Comparison of ENCODE assay signal across 8 cellular contexts in genomic region chr11:10751581-10751940, GRCh38. TPM values are rescaled to one million over a fixed set of nuclear protein-coding genes. Genes with fewer than 3 reads are reported as not detected.
A peak's percentile ranks its signal among the peaks of the same experiment; 100 is the strongest.
DNase-seq lines count a peak whose midpoint lies in the region; ATAC-seq and TF ChIP-seq lines count a peak whose summit lies in the region.

No MANE protein-coding gene starts in this region.

- ATAC-seq in GM19351 (IDR thresholded peaks at IDR 0.05; ENCODE audit: unreplicated experiment), result peak; percentile 13
- ATAC-seq in naive thymus-derived CD8-positive, alpha-beta T cell, result no peak
- ATAC-seq in GM18520 (IDR thresholded peaks at IDR 0.05; ENCODE audit: unreplicated experiment), result no peak
- no peak for ATAC-seq in HG03175 (IDR thresholded peaks at IDR 0.05; ENCODE audit: unreplicated experiment)

- H3K27me3 Mint-ChIP-seq in endothelial cell (ENCODE audit: unreplicated experiment), result peaks cover 3% of the 10 kb centered on the region
- no peaks in the 10 kb centered on the region for H3K27me3 Mint-ChIP-seq in naive thymus-derived CD8-positive, alpha-beta T cell

- peak overlapping the region; percentile 76 for H3K9ac ChIP-seq in OCI-LY1 (ENCODE audit: low read length)

- H3K9me3 Mint-ChIP-seq in endothelial cell (ENCODE audit: unreplicated experiment), result no peaks in the 10 kb centered on the region
- H3K9me3 Mint-ChIP-seq in naive thymus-derived CD8-positive, alpha-beta T cell, result no peaks in the 10 kb centered on the region

- no peaks in the 10 kb centered on the region for H3K27me3 ChIP-seq in OCI-LY1 (ENCODE audit: insufficient read depth, low read length)

- in situ Hi-C loops in ACHN (cut with HindIII; ENCODE audit: low pct_ligation_motif_present, low pct_unique_long_range_greater_than_20kb, low sequenced_read_pairs), result no loop called here

- H3K9me2 ChIP-seq in OCI-LY1 (ENCODE audit: low read depth, low read length), result no peaks in the 10 kb centered on the region

- H3K9me3 ChIP-seq in OCI-LY1 (ENCODE audit: low read length), result no peaks in the 10 kb centered on the region

- H3K4me1 ChIP-seq in OCI-LY1 (ENCODE audit: insufficient read depth, low read length, severe bottlenecking), result peaks cover 16% of the 10 kb centered on the region

- H3K4me1 Mint-ChIP-seq in endothelial cell (ENCODE audit: unreplicated experiment), result peaks cover 4% of the 10 kb centered on the region
- peaks cover 7 to 32% (median 24%) of the 10 kb centered on the region in 4 donors for H3K4me1 Mint-ChIP-seq in naive thymus-derived CD8-positive, alpha-beta T cell

- peak overlapping the region; percentile 96 for H3K4me3 Mint-ChIP-seq in endothelial cell (ENCODE audit: unreplicated experiment)
- peak overlapping the region; percentile 93 to 97 (median 96) for H3K4me3 Mint-ChIP-seq in naive thymus-derived CD8-positive, alpha-beta T cell

- H3K4me3 ChIP-seq in OCI-LY1 (ENCODE audit: low read depth, low read length, poor library complexity, severe bottlenecking), result peak overlapping the region; percentile 89

- H3K79me2 ChIP-seq in OCI-LY1 (ENCODE audit: insufficient read depth, low read length), result peaks cover 14% of the 10 kb centered on the region; the same call in 1 of the 2 replicates

- peaks cover 10% of the 10 kb centered on the region for H3K36me3 Mint-ChIP-seq in endothelial cell (ENCODE audit: low read depth, unreplicated experiment)
- H3K36me3 Mint-ChIP-seq in naive thymus-derived CD8-positive, alpha-beta T cell, result peaks cover 0 to 32% (median 9%) of the 10 kb centered on the region in 3 donors

- H4K20me1 ChIP-seq in OCI-LY1 (ENCODE audit: insufficient read depth, low read length), result no peaks in the 10 kb centered on the region

- peak overlapping the region; percentile 81 for H3K4me2 ChIP-seq in OCI-LY1 (ENCODE audit: low read length)

- H3K36me3 ChIP-seq in OCI-LY1 (ENCODE audit: insufficient read depth, low read length), result peaks cover 31% of the 10 kb centered on the region

- no peak for TF ChIP-seq CTCF in OCI-LY1 (IDR thresholded peaks at IDR 0.05; ENCODE audit: low read length)
- TF ChIP-seq CTCF in endothelial cell (IDR thresholded peaks at IDR 0.05; ENCODE audit: unreplicated experiment), result no peak

- H3F3A ChIP-seq in OCI-LY1 (ENCODE audit: insufficient read depth, low read length), result no peaks in the 10 kb centered on the region

- H3K27ac ChIP-seq in OCI-LY1 (ENCODE audit: low read depth, low read length, poor library complexity, severe bottlenecking), result no peak overlapping the region

- peak; percentile 0 for DNase-seq in ACHN
- no peak for DNase-seq in endothelial cell (ENCODE audit: low spot score)
- peak in 3 of 10 donors; percentile 5 to 26 (median 20) for DNase-seq in naive thymus-derived CD8-positive, alpha-beta T cell
- DNase-seq in stimulated activated naive CD4-positive, alpha-beta T cell (lab: John Stamatoyannopoulos, UW), result no peak

- peak overlapping the region; percentile 72 for H3K27ac Mint-ChIP-seq in endothelial cell (ENCODE audit: unreplicated experiment)
- H3K27ac Mint-ChIP-seq in naive thymus-derived CD8-positive, alpha-beta T cell, result peak overlapping the region; percentile 94 to 98 (median 95)

- POLR2A ChIA-PET in naive thymus-derived CD8-positive, alpha-beta T cell (lab: Charles Lee), result interaction anchor here (0.6 to 3.8 kb wide), 6 partner anchors 15 to 211 kb away, joined by 3 to 46 read pairs (median 4); partner anchors contain the start of genes EIF4G2, RNF141 and ZBED5

- H2AFZ ChIP-seq in OCI-LY1 (ENCODE audit: low read length), result peak overlapping the region; percentile 1; the same call in 1 of the 2 replicates

RNA-seq across cellular contexts. Expression of gene CTR9, which starts 0.5 kb away (rescaled TPM):
- total RNA-seq in endothelial cell (ENCODE audit: unreplicated experiment), result 43.5 TPM
- 10 to 100 TPM; 58.2 to 66.4 TPM for total RNA-seq in naive thymus-derived CD8-positive, alpha-beta T cell
- 10 to 100 TPM; 53.2 to 66.8 (median 53.7) TPM for polyA plus RNA-seq in naive thymus-derived CD8-positive, alpha-beta T cell

RNA-seq across cellular contexts. Expression of gene EIF4G2, which starts 57.2 kb away (rescaled TPM):
- 1,184 TPM for total RNA-seq in endothelial cell (ENCODE audit: unreplicated experiment)
- total RNA-seq in naive thymus-derived CD8-positive, alpha-beta T cell, result 100 to 1,000 TPM; 631 to 638 TPM
- 100 to 1,000 TPM; 315 to 425 (median 340) TPM for polyA plus RNA-seq in naive thymus-derived CD8-positive, alpha-beta T cell

RNA-seq across cellular contexts. Expression of gene IRAG1, which starts 58.0 kb away (rescaled TPM):
- 8.7 TPM for total RNA-seq in endothelial cell (ENCODE audit: unreplicated experiment)
- not detected for total RNA-seq in naive thymus-derived CD8-positive, alpha-beta T cell
- polyA plus RNA-seq in naive thymus-derived CD8-positive, alpha-beta T cell, result not detected
